18 cellular contexts compared by ENCODE assay signal in the genomic region with DNA sequence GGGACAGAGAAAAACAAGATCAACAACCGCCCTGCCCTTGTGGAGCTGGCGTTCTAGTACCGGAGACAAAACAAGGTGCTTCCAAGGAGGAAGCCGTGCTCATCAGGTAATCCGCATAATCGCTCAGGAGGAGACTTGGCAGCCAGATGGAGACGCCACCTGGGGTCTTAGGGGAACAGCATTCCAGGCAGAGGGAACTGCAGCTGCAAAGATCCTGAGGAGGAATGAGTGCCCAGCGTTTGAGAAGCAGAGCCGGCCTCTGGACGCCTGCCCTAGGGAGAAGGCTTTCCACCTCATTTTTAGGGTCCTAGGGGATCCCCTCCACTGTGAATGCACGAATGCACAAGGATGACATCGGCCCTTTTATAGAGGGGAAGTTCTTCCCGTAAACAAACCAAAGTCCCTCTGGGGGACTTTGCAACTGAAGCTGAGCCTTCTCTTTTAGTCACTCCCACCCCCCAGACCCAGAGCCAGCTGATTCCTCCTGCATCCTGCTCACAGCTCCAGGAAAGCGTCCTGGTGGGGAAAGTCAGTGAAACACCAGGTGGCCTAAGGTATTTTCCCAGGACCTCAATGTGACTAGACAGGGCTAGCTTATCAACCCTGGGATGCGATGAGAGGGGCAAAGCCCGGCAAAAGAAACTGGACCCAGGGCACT. TPM values are rescaled to one million over a fixed set of nuclear protein-coding genes. Genes with fewer than 3 reads are reported as not detected.
DNase-seq lines count a peak whose midpoint lies in the region; ATAC-seq, FAIRE-seq and TF ChIP-seq lines count a peak whose summit lies in the region.
"Had no signal": no experiment of that assay in that cellular context is flagged by ENCODE, and none has a peak within 500 bp of the region (broad histone marks: within the 10 kb centered on the region; RNA-seq: fewer than 3 reads in every experiment).

No MANE protein-coding gene starts in this region.

- no peak for TF ChIP-seq CTCF in A549 (IDR thresholded peaks at IDR 0.05)
- no peak for TF ChIP-seq CTCF in mammary epithelial cell (conservative IDR thresholded peaks at IDR 0.05 in 1 of 2, IDR thresholded peaks at IDR 0.05 in 1 of 2; ENCODE audit: extremely low read depth in 1 of 2, insufficient read depth in 1 of 2, low read depth in 1 of 2, low read length in 2 of 2)
- TF ChIP-seq CTCF in testis (IDR thresholded peaks at IDR 0.05), result no peak

- dilution Hi-C loops in mammary epithelial cell (cut with HindIII; ENCODE audit: low sequenced_read_pairs), result no loop called here

- BruUV-seq in mammary epithelial cell (replicated peaks; lab: Mats Ljungman, UMichigan), result no TSS peak

- peaks cover 90% of the 10 kb centered on the region for H3K4me1 ChIP-seq in A549
- peaks cover 14% of the 10 kb centered on the region for H3K4me1 ChIP-seq in Karpas-422 (ENCODE audit: low read length)
- peaks cover 47% of the 10 kb centered on the region for H3K4me1 ChIP-seq in mammary epithelial cell (ENCODE audit: insufficient read depth, low read length)
- peaks cover 9% of the 10 kb centered on the region for H3K4me1 ChIP-seq in testis

- POLR2A ChIA-PET in A549 (lab: Yijun Ruan, JAX), result interaction anchor here (0.5 to 2.2 kb wide), 3 partner anchors 11 to 21 kb away, joined by 3 to 19 read pairs (median 5); a partner anchor contains a TSS
- POLR2A ChIA-PET in T-cell (lab: Charles Lee), result no interaction called here

- CTCF ChIA-PET in A549 (lab: Yijun Ruan, JAX), result interaction anchor here (0.6 to 3.3 kb wide), 14 partner anchors 10 to 1042 kb away, joined by 3 to 13 read pairs (median 4); no protein-coding TSS in a partner anchor
- CTCF ChIA-PET in mammary epithelial cell (lab: Charles Lee; ENCODE audit: low non-redundant PET), result no interaction called here
- CTCF ChIA-PET in T-cell (lab: Charles Lee), result interaction anchor here in 1 of 2 donors (0.9 kb wide), 1 partner anchor 94 kb away, joined by 3 read pairs; no protein-coding TSS in a partner anchor

- in situ Hi-C loops in mammary epithelial cell (cut with MboI; ENCODE audit: low sequenced_read_pairs in 2 of 2), result no loop called here

- peak overlapping the region; percentile 29 for H3K4me3 ChIP-seq in A549
- no peak overlapping the region for H3K4me3 ChIP-seq in Karpas-422 (ENCODE audit: low read length)
- H3K4me3 ChIP-seq in mammary epithelial cell (replicated peaks in 1 of 3; ENCODE audit: insufficient read depth in 1 of 3, low read depth in 2 of 3, low read length in 3 of 3), result no peak overlapping the region
- H3K4me3 ChIP-seq in testis, result no peak overlapping the region

- no peaks in the 10 kb centered on the region for H3K79me2 ChIP-seq in Karpas-422 (ENCODE audit: low read length)
- no peaks in the 10 kb centered on the region for H3K79me2 ChIP-seq in mammary epithelial cell (ENCODE audit: insufficient read depth, low read length)

- H3K27me3 ChIP-seq in Karpas-422 (ENCODE audit: low read length) (no peaks in the 10 kb centered on the region), mammary epithelial cell (ENCODE audit: insufficient read depth, low read length) (no peaks in the 10 kb centered on the region), testis (no peaks in the 10 kb centered on the region)

- H3K9me2 ChIP-seq in Karpas-422 (replicated peaks; ENCODE audit: insufficient read depth, low read length), result no peaks in the 10 kb centered on the region

- H3K27me3 Mint-ChIP-seq in naive B cell (no peaks in the 10 kb centered on the region), T-cell (no peaks in the 10 kb centered on the region)

- H2AFZ ChIP-seq in Karpas-422 (ENCODE audit: low read length), result no peak overlapping the region
- no peak overlapping the region for H2AFZ ChIP-seq in mammary epithelial cell (ENCODE audit: low read depth, low read length)

- TF ChIP-seq RAD21 in A549 (conservative IDR thresholded peaks at IDR 0.05 in 1 of 2, IDR thresholded peaks at IDR 0.05 in 1 of 2), result no peak

- H3K27ac Mint-ChIP-seq in naive B cell, result peak overlapping the region in 3 of 6 donors; percentile 52 to 59 (median 59)
- no peak overlapping the region for H3K27ac Mint-ChIP-seq in T-cell
- H3K27ac Mint-ChIP-seq: naive thymus-derived CD4-positive, alpha-beta T cell had no signal

- FAIRE-seq in A549 (lab: Jason Lieb, UNC), result no peak

- WGBS in A549 (ENCODE audit: missing lambda C conversion rate), result 70% methylated on average over 16 of the region's 16 CpGs
- WGBS in mammary epithelial cell (ENCODE audit: low coverage, missing lambda C conversion rate), result 90% methylated on average over 16 of the region's 16 CpGs
- WGBS in testis, 2 donors, result 83 to 95% methylated on average over 13 to 16 of the region's 16 CpGs

- H3K4me3 Mint-ChIP-seq in naive B cell (peak overlapping the region in 6 of 8 donors; percentile 33 to 79 (median 57)), T-cell (no peak overlapping the region)
- H3K4me3 Mint-ChIP-seq: naive thymus-derived CD4-positive, alpha-beta T cell had no signal

- TF ChIP-seq EP300 in A549 (IDR thresholded peaks at IDR 0.05), result no peak

- no peak; a peak in 1 of 6 replicates for ATAC-seq in A549
- ATAC-seq in naive B cell (ENCODE audit: low read depth in 2 of 2), result peak; percentile 56 to 63
- ATAC-seq in T-cell (replicated peaks in 1 of 4), result no peak
- ATAC-seq: naive thymus-derived CD4-positive, alpha-beta T cell had no signal

- H4K20me1 ChIP-seq in Karpas-422 (ENCODE audit: insufficient read depth, low read depth, low read length) (no peaks in the 10 kb centered on the region), mammary epithelial cell (ENCODE audit: insufficient read depth, low read length) (no peaks in the 10 kb centered on the region)

- intact Hi-C loops in mammary epithelial cell (cut with micrococcal nuclease) (loop anchor here (1.0 kb wide), 1 partner anchor 14 kb away; no protein-coding TSS in a partner anchor), testis (cut with DNase I; ENCODE audit: low total_unique reads) (no loop called here)

- no peaks in the 10 kb centered on the region for H3K9me3 ChIP-seq in A549
- no peaks in the 10 kb centered on the region for H3K9me3 ChIP-seq in Karpas-422 (ENCODE audit: low read length)
- no peaks in the 10 kb centered on the region for H3K9me3 ChIP-seq in mammary epithelial cell (replicated peaks; ENCODE audit: insufficient read depth, low read length)
- H3K9me3 ChIP-seq in testis, result no peaks in the 10 kb centered on the region

- H3K9me3 Mint-ChIP-seq in naive B cell (no peaks in the 10 kb centered on the region), T-cell (no peaks in the 10 kb centered on the region)
- H3K9me3 Mint-ChIP-seq: naive thymus-derived CD4-positive, alpha-beta T cell had no signal

- H3K9ac ChIP-seq in Karpas-422 (ENCODE audit: low read length) (no peak overlapping the region), mammary epithelial cell (ENCODE audit: insufficient read depth, low read length) (peak overlapping the region; percentile 63)

- DNase-seq in A549 (ENCODE audit: low read depth in 1 of 2, low spot score in 1 of 2) (peak in 1 of 2 experiments; percentile 62), Karpas-422 (no peak), mammary epithelial cell (no peak), naive B cell (no peak), inferior parietal cortex (ENCODE audit: extremely low spot score) (no peak), GOT3 (lab: John Stamatoyannopoulos, UW) (no peak), testis (no peak), T-cell (no peak)
- DNase-seq: activated CD4-positive, alpha-beta T cell treated with anti-CD3 and anti-CD28 coated beads for 48 hours; activated T-cell treated with anti-CD3 and anti-CD28 coated beads, Interleukin-2, amount 50 U/mL, for 48 hours; cortex of kidney; Kasumi-1; naive thymus-derived CD4-positive, alpha-beta T cell; NCI-H2029 treated with DMSO at 0.1 percent for 48 hours; T-helper 1 cell had no signal

- H3K27ac ChIP-seq in A549, result peak overlapping the region; percentile 94 to 98
- H3K27ac ChIP-seq in Karpas-422 (ENCODE audit: low read length), result no peak overlapping the region
- H3K27ac ChIP-seq in mammary epithelial cell (ENCODE audit: insufficient read depth, low read depth, low read length), result peak overlapping the region; percentile 97
- H3K27ac ChIP-seq in testis, result no peak overlapping the region

- no peaks in the 10 kb centered on the region for H3K36me3 ChIP-seq in Karpas-422 (ENCODE audit: insufficient read depth, low read length)
- H3K36me3 ChIP-seq in mammary epithelial cell (ENCODE audit: insufficient read depth, low read length), result no peaks in the 10 kb centered on the region
- no peaks in the 10 kb centered on the region for H3K36me3 ChIP-seq in testis (ENCODE audit: low read depth, missing control alignments)

- H3K36me3 Mint-ChIP-seq in naive B cell, result no peaks in the 10 kb centered on the region
- H3K36me3 Mint-ChIP-seq in T-cell, result no peaks in the 10 kb centered on the region
- H3K36me3 Mint-ChIP-seq: naive thymus-derived CD4-positive, alpha-beta T cell had no signal

- H3K4me1 Mint-ChIP-seq in naive B cell (peaks cover 18 to 29% (median 26%) of the 10 kb centered on the region in 3 donors), T-cell (peaks cover 0 to 2% (median 0%) of the 10 kb centered on the region in 3 donors)
- H3K4me1 Mint-ChIP-seq: naive thymus-derived CD4-positive, alpha-beta T cell had no signal

- H3K4me2 ChIP-seq in A549 (peak overlapping the region; percentile 90), Karpas-422 (ENCODE audit: low read depth, low read length, poor library complexity, severe bottlenecking) (peak overlapping the region; percentile 24), mammary epithelial cell (ENCODE audit: insufficient read depth, low read depth, low read length) (peak overlapping the region; percentile 61)

- TF ChIP-seq POLR2A in A549 (IDR thresholded peaks at IDR 0.05; ENCODE audit: low read length) (no peak), testis (IDR thresholded peaks at IDR 0.05) (no peak)

RNA-seq across cellular contexts. Expression of a gene that starts 13.2 kb away (rescaled TPM):
- polyA plus RNA-seq in A549 (2011; rRNA removed) (147 and 200 TPM in 2 replicates), A549 (2017; fragmentation: RNase III; extraction: RNeasy Plus Mini Kit Qiagen cat#74134 plus additional on column Dnase treatment) (192 to 240 TPM (median 228 TPM) in 3 replicates), mammary epithelial cell (171 TPM), naive B cell (ENCODE audit: low read depth in 6 of 6) (10 to 100 TPM in 4 of 6 donors, 1 to 10 TPM in 2; 1.9 to 26.0 (median 12.6) TPM), testis (ENCODE audit: insufficient read depth, low read depth, low replicate concordance) (191 TPM)
- 170 and 183 TPM in 2 replicates for polyA plus RNA-seq in A549 (2012; cell fraction: cytosol; rRNA removed)
- 347 and 385 TPM in 2 replicates for polyA plus RNA-seq in A549 (2012; cell fraction: nucleus; rRNA removed)
- 215 and 250 TPM in 2 replicates for polyA minus RNA-seq in A549 (2011; rRNA and poly(A)+ RNA removed)
- total RNA-seq in Karpas-422 (2014; rRNA removed; shearing (Covaris generic); ENCODE audit: low replicate concordance), result 44.1 and 49.3 TPM in 2 replicates
- total RNA-seq in mammary epithelial cell (100 to 1,000 TPM; 168 to 352 TPM), testis (100 to 1,000 TPM; 304 to 337 TPM), T-cell (100 to 1,000 TPM; 189 to 266 (median 247) TPM)
- 766 TPM for polyA minus RNA-seq in mammary epithelial cell

RNA-seq across cellular contexts. Expression of a gene that starts 57.1 kb away (rescaled TPM):
- polyA plus RNA-seq in A549 (2011; rRNA removed), result not detected in 2 replicates
- polyA plus RNA-seq in A549 (2012; cell fraction: cytosol; rRNA removed), result not detected in 2 replicates
- polyA plus RNA-seq in A549 (2012; cell fraction: nucleus; rRNA removed), result not detected in 2 replicates
- not detected in 3 replicates for polyA plus RNA-seq in A549 (2017; fragmentation: RNase III; extraction: RNeasy Plus Mini Kit Qiagen cat#74134 plus additional on column Dnase treatment)
- not detected in 2 replicates for polyA minus RNA-seq in A549 (2011; rRNA and poly(A)+ RNA removed)
- not detected in 2 replicates for total RNA-seq in Karpas-422 (2014; rRNA removed; shearing (Covaris generic); ENCODE audit: low replicate concordance)
- total RNA-seq in mammary epithelial cell, result not detected
- polyA plus RNA-seq in mammary epithelial cell, result not detected
- not detected for polyA minus RNA-seq in mammary epithelial cell
- polyA plus RNA-seq in naive B cell (ENCODE audit: low read depth in 6 of 6), result 10 to 100 TPM in 5 of 6 donors, 1 to 10 TPM in 1; 4.0 to 17.5 (median 13.3) TPM
- not detected for total RNA-seq in testis
- polyA plus RNA-seq in testis (ENCODE audit: insufficient read depth, low read depth, low replicate concordance), result 0.59 TPM
- total RNA-seq in T-cell, result 1 to 10 TPM in 3 of 5 donors, under 1 TPM in 1, not detected in 1; 0.60 to 7.2 (median 5.0) TPM
- total RNA-seq: fibroblast of lung, skeletal muscle tissue, temporal lobe had no signal
- polyA plus RNA-seq: fibroblast of lung had no signal

Comparison
In these comparisons a context has a peak if more than half of its experiments do, and no peak if none do; other contexts are left out.
1. ATAC-seq: peak in naive B cell (2 of 2); none in A549 (0 of 2) and T-cell (0 of 4).
2. H3K27ac ChIP-seq: peak in A549 (2 of 2) and mammary epithelial cell (single experiment); none in Karpas-422 (single experiment) and testis (0 of 2).
3. H3K4me2 ChIP-seq: peak in every context shown above with its lines; median percentile 90 in A549; 61 in mammary epithelial cell; 24 in Karpas-422.
4. H3K4me3 Mint-ChIP-seq: peak in naive B cell (6 of 8); none in T-cell (0 of 3).